13 cellular contexts compared by ENCODE assay signal in genomic region chr2:11292464-11293255, GRCh38. TPM values are rescaled to one million over a fixed set of nuclear protein-coding genes. Genes with fewer than 3 reads are reported as not detected.
DNase-seq lines count a peak whose midpoint lies in the region; ATAC-seq, FAIRE-seq and TF ChIP-seq lines count a peak whose summit lies in the region.
"Had no signal": no experiment of that assay in that cellular context is flagged by ENCODE, and none has a peak within 500 bp of the region (broad histone marks: within the 10 kb centered on the region; RNA-seq: fewer than 3 reads in every experiment).

No MANE protein-coding gene starts in this region.

- H3K4me2 ChIP-seq in K562 (ENCODE audit: insufficient read depth, low read length), result no peak overlapping the region

- no peaks in the 10 kb centered on the region for H3K9me1 ChIP-seq in K562 (ENCODE audit: control insufficient read depth, insufficient read depth, low read length)

- H3K4me1 ChIP-seq in HUES64 (ENCODE audit: insufficient read depth, low read length) (peaks cover 23% of the 10 kb centered on the region), K562 (replicated peaks in 1 of 2; ENCODE audit: control insufficient read depth in 2 of 2, insufficient read depth in 2 of 2, low read length in 2 of 2) (peaks cover 0 to 5% of the 10 kb centered on the region in 2 experiments; a peak in 2 of 5 replicates), left lung (peaks cover 8 to 55% of the 10 kb centered on the region in 2 donors)

- no peak for TF ChIP-seq EP300 in K562 (IDR thresholded peaks at IDR 0.05; ENCODE audit: low read length)

- intact Hi-C loops in K562 (cut with micrococcal nuclease) (no loop called here), left lung (cut with DNase I) (no loop called here)

- no peak for TF ChIP-seq RAD21 in K562 (CRISPR knock-in tag; conservative IDR thresholded peaks at IDR 0.05 in 1 of 2, IDR thresholded peaks at IDR 0.05 in 1 of 2)

- in situ Hi-C loops in K562 (cut with MboI), result no loop called here

- H2AFZ ChIP-seq in K562 (ENCODE audit: low read depth, low read length), result peak overlapping the region; percentile 29; the same call in 1 of the 2 replicates

- POLR2A ChIA-PET in K562 (lab: Yijun Ruan, JAX), result no interaction called here

- H3K27ac ChIP-seq in HUES64 (ENCODE audit: low read depth, low read length), result peak overlapping the region; percentile 22; the same call in 1 of the 2 replicates
- peak overlapping the region; percentile 62 for H3K27ac ChIP-seq in K562 (ENCODE audit: extremely low read depth, low read depth, low read length)
- H3K27ac ChIP-seq in left lung, result peak overlapping the region in 1 of 2 donors; percentile 72
- H3K27ac ChIP-seq: lower lobe of right lung had no signal

- no TSS peak for BruUV-seq in K562 (replicated peaks; lab: Mats Ljungman, UMichigan)

- H3K79me2 ChIP-seq in K562 (ENCODE audit: control insufficient read depth, insufficient read depth, low read length), result peaks cover 94% of the 10 kb centered on the region

- ATAC-seq in K562 (peak; percentile 69), left lung (peak; percentile 58), omental fat pad (ENCODE audit: low FRiP score) (no peak)

- DNase-seq in AML-193 (lab: John Stamatoyannopoulos, UW) (peak; percentile 13 to 15), K562 (ENCODE audit: extremely low read depth in 1 of 4, low spot score in 3 of 4) (peak in 1 of 4 experiments; percentile 52), left lung (no peak), iPS-NIHi11 (ENCODE audit: low spot score) (no peak), HuH-7.5 (ENCODE audit: low spot score) (no peak), NCI-H2107 (lab: John Stamatoyannopoulos, UW) (no peak), omental fat pad (ENCODE audit: low spot score) (no peak)
- DNase-seq: DMS79 treated with DMSO at 0.1 percent for 48 hours; lower lobe of right lung; NCI-H510A; stimulated activated CD4-positive, alpha-beta T cell treated with anti-CD3 and anti-CD28 coated beads, Interleukin-1b, Interleukin-23, amount 100 ng/mL, for 48 hours had no signal

- H3K27me3 ChIP-seq in HUES64 (ENCODE audit: insufficient read depth, low read length) (no peaks in the 10 kb centered on the region), K562 (ENCODE audit: control insufficient read depth in 2 of 2, insufficient read depth in 2 of 2, low read length in 2 of 2) (no peaks in the 10 kb centered on the region), left lung (no peaks in the 10 kb centered on the region)

- WGBS in HUES64, result 61% methylated on average over 3 of the region's 3 CpGs
- WGBS in K562 (ENCODE audit: insufficient coverage, low coverage, missing lambda C conversion rate), result 53% methylated on average over 3 of the region's 3 CpGs

- TF ChIP-seq CTCF in K562 (IDR thresholded peaks at IDR 0.05 in 2 of 3, conservative IDR thresholded peaks at IDR 0.05 in 1 of 3; ENCODE audit: insufficient read depth in 2 of 3, low read depth in 1 of 3, low read length in 3 of 3) (no peak), left lung (IDR thresholded peaks at IDR 0.05) (no peak), omental fat pad (IDR thresholded peaks at IDR 0.05) (no peak)

- no peak overlapping the region for H3K9ac ChIP-seq in HUES64 (ENCODE audit: low read depth, low read length)
- no peak overlapping the region for H3K9ac ChIP-seq in K562 (ENCODE audit: insufficient read depth in 1 of 2, low read depth in 2 of 2, low read length in 2 of 2)

- H3K4me3 ChIP-seq in HUES64 (ENCODE audit: low read length) (no peak overlapping the region), K562 (no peak overlapping the region), left lung (no peak overlapping the region)
- H3K4me3 ChIP-seq: lower lobe of right lung had no signal

- H3K36me3 ChIP-seq in HUES64 (ENCODE audit: insufficient read depth, low read length), result no peaks in the 10 kb centered on the region
- no peaks in the 10 kb centered on the region; the same call in 2 of the 3 replicates for H3K36me3 ChIP-seq in K562 (ENCODE audit: control insufficient read depth, insufficient read depth, low read length)
- no peaks in the 10 kb centered on the region for H3K36me3 ChIP-seq in left lung
- H3K36me3 ChIP-seq: lower lobe of right lung had no signal

- FAIRE-seq in K562 (lab: Jason Lieb, UNC), result no peak
- FAIRE-seq: colon had no signal

- no peak for TF ChIP-seq POLR2A in K562 (conservative IDR thresholded peaks at IDR 0.05)

- H3K9me3 ChIP-seq in HUES64 (ENCODE audit: insufficient read depth, low read depth, low read length) (no peaks in the 10 kb centered on the region), K562 (replicated peaks; ENCODE audit: control insufficient read depth, insufficient read depth, low read depth, low read length) (no peaks in the 10 kb centered on the region), left lung (no peaks in the 10 kb centered on the region)
- H3K9me3 ChIP-seq: lower lobe of right lung had no signal

- CTCF ChIA-PET in K562 (lab: Yijun Ruan, JAX; ENCODE audit: low intra/inter-chr PET ratio), result no interaction called here

- no peaks in the 10 kb centered on the region for H4K20me1 ChIP-seq in K562 (replicated peaks; ENCODE audit: control insufficient read depth, insufficient read depth, low read length)

TF ChIP-seq in K562, 482 proteins besides CTCF, POLR2A, EP300 and RAD21 (continues in another document):
- TF ChIP-seq NR2C1 (IDR thresholded peaks at IDR 0.05), result no peak
- no peak for TF ChIP-seq NR2C1 (tag; IDR thresholded peaks at IDR 0.05)
- no peak for TF ChIP-seq TAF1 (IDR thresholded peaks at IDR 0.05; ENCODE audit: control insufficient read depth, extremely low read depth, insufficient read depth, low read length, severe bottlenecking)
- no peak for TF ChIP-seq E4F1 (CRISPR knock-in tag; IDR thresholded peaks at IDR 0.05; ENCODE audit: borderline replicate concordance)
- no peak for TF ChIP-seq L3MBTL2 (IDR thresholded peaks at IDR 0.05)
- no peak for TF ChIP-seq KLF1 (tag; IDR thresholded peaks at IDR 0.05)
- TF ChIP-seq ZNF217 (CRISPR knock-in tag; IDR thresholded peaks at IDR 0.05), result no peak
- no peak for TF ChIP-seq MAFF (IDR thresholded peaks at IDR 0.05; ENCODE audit: low read length)
- no peak for TF ChIP-seq ZNF133 (CRISPR knock-in tag; IDR thresholded peaks at IDR 0.05)
- TF ChIP-seq USF2 (CRISPR knock-in tag; IDR thresholded peaks at IDR 0.05), result no peak
- TF ChIP-seq ZNF23 (CRISPR knock-in tag; IDR thresholded peaks at IDR 0.05), result no peak
- TF ChIP-seq SREBF1 (IDR thresholded peaks at IDR 0.05; ENCODE audit: borderline replicate concordance, low read depth, low read length), result no peak
- TF ChIP-seq SMAD2 (IDR thresholded peaks at IDR 0.05; ENCODE audit: low read depth, low read length), result no peak
- no peak for TF ChIP-seq ZNF589 (CRISPR knock-in tag; IDR thresholded peaks at IDR 0.05; ENCODE audit: low read depth)
- peak; percentile 63 to 81 for TF ChIP-seq TRIM24 (IDR thresholded peaks at IDR 0.05)

RNA-seq across cellular contexts. Expression of gene ROCK2, which starts 51.8 kb away (rescaled TPM):
- 17.4 TPM for polyA plus RNA-seq in HUES64 (2013, experiment 1 of 2)
- 19.2 TPM for polyA plus RNA-seq in HUES64 (2013, experiment 2 of 2)
- 16.6 and 83.8 TPM in 2 replicates for total RNA-seq in K562 (2011; cell fraction: chromatin; rRNA removed; ENCODE audit: low replicate concordance)
- 4.2 and 6.4 TPM in 2 replicates for total RNA-seq in K562 (2011; cell fraction: nucleolus; rRNA removed)
- 16.1 and 32.0 TPM in 2 replicates for total RNA-seq in K562 (2011; cell fraction: nucleoplasm; rRNA removed)
- total RNA-seq in K562 (2014; rRNA removed), result 14.3 and 15.0 TPM in 2 replicates
- 28.4 and 35.3 TPM in 2 replicates for total RNA-seq in K562 (2014; rRNA removed; fragmentation: Illumina TruSeq; extraction: Trizol)
- total RNA-seq in K562 (2015; rRNA removed; fragmentation: Illumina TruSeq; extraction: Trizol), result 28.1 and 30.6 TPM in 2 replicates
- 21.2 and 22.1 TPM in 2 replicates for total RNA-seq in K562 (2021)
- 6.8 and 10.6 TPM in 2 replicates for polyA plus RNA-seq in K562 (2011; rRNA removed)
- 1.6 and 3.5 TPM in 2 replicates for polyA plus RNA-seq in K562 (2011; cell fraction: cytosol; rRNA removed)
- 4.2 and 5.4 TPM in 2 replicates for polyA plus RNA-seq in K562 (2011; cell fraction: nucleus; rRNA removed)
- 10.8 and 12.3 TPM in 2 replicates for polyA plus RNA-seq in K562 (2012)
- polyA plus RNA-seq in K562 (2014; fragmentation: Illumina TruSeq; extraction: Trizol), result 13.4 and 16.5 TPM in 2 replicates
- 1 to 10 TPM; 4.9 to 6.0 TPM for polyA plus RNA-seq in K562 (2014; fragmentation: Nextera tagmentation; extraction: Ambion mirVana)
- polyA plus RNA-seq in K562 (2014; rRNA removed), result 10.6 and 10.7 TPM in 2 replicates
- 47.6 and 51.9 TPM in 2 replicates for polyA minus RNA-seq in K562 (2011; rRNA and poly(A)+ RNA removed)
- 13.8 and 19.1 TPM in 2 replicates for polyA minus RNA-seq in K562 (2011; cell fraction: cytosol; rRNA and poly(A)+ RNA removed)
- polyA minus RNA-seq in K562 (2011; cell fraction: nucleus; rRNA and poly(A)+ RNA removed), result 13.7 and 34.7 TPM in 2 replicates
- 10 to 100 TPM; 49.4 to 59.0 TPM for total RNA-seq in left lung
- 100 to 1,000 TPM; 110 to 197 (median 155) TPM for total RNA-seq in omental fat pad

Comparison
In these comparisons a context has a peak if more than half of its experiments do, and no peak if none do; other contexts are left out.
1. DNase-seq: peak in AML-193 (2 of 2); none in left lung (0 of 2), iPS-NIHi11 (single experiment), HuH-7.5 (single experiment), NCI-H2107 (single experiment) and omental fat pad (single experiment).